8 cellular contexts compared by ENCODE assay signal in genomic region chr12:4421590-4422031, GRCh38. TPM values are rescaled to one million over a fixed set of nuclear protein-coding genes. Genes with fewer than 3 reads are reported as not detected.
DNase-seq lines count a peak whose midpoint lies in the region; ATAC-seq and TF ChIP-seq lines count a peak whose summit lies in the region.

No MANE protein-coding gene starts in this region.

- peaks cover 21% of the 10 kb centered on the region for H3K27me3 Mint-ChIP-seq in mesothelial cell of epicardium (ENCODE audit: low read depth)
- H3K27me3 Mint-ChIP-seq in activated CD4-positive, alpha-beta memory T cell treated with anti-CD3 and anti-CD28 coated beads, Interleukin-2, amount 10 ng/mL, durations not matched to agents 7 days and 5 days, result peaks cover 17% of the 10 kb centered on the region

- no peak overlapping the region for H3K4me3 Mint-ChIP-seq in mesothelial cell of epicardium
- no peak overlapping the region for H3K4me3 Mint-ChIP-seq in activated CD4-positive, alpha-beta memory T cell treated with anti-CD3 and anti-CD28 coated beads, Interleukin-2, amount 10 ng/mL, durations not matched to agents 7 days and 5 days

- H3K4me1 Mint-ChIP-seq in mesothelial cell of epicardium, result peaks cover 3% of the 10 kb centered on the region
- H3K4me1 Mint-ChIP-seq in activated CD4-positive, alpha-beta memory T cell treated with anti-CD3 and anti-CD28 coated beads, Interleukin-2, amount 10 ng/mL, durations not matched to agents 7 days and 5 days, result no peaks in the 10 kb centered on the region

- H3K9me3 Mint-ChIP-seq in mesothelial cell of epicardium, result no peaks in the 10 kb centered on the region
- no peaks in the 10 kb centered on the region for H3K9me3 Mint-ChIP-seq in activated CD4-positive, alpha-beta memory T cell treated with anti-CD3 and anti-CD28 coated beads, Interleukin-2, amount 10 ng/mL, durations not matched to agents 7 days and 5 days

- CTCF ChIA-PET in Panc1 (lab: Charles Lee), result no interaction called here
- CTCF ChIA-PET in activated CD4-positive, alpha-beta memory T cell treated with anti-CD3 and anti-CD28 coated beads, Interleukin-2, amount 10 ng/mL, durations not matched to agents 7 days and 5 days (lab: Charles Lee), result interaction anchor here (0.6 to 5.8 kb wide), 6 partner anchors 9 to 183 kb away, joined by 3 to 44 read pairs (median 4); no protein-coding TSS in a partner anchor

- no peak overlapping the region for H3K27ac Mint-ChIP-seq in mesothelial cell of epicardium
- H3K27ac Mint-ChIP-seq in activated CD4-positive, alpha-beta memory T cell treated with anti-CD3 and anti-CD28 coated beads, Interleukin-2, amount 10 ng/mL, durations not matched to agents 7 days and 5 days, result no peak overlapping the region

- H3K27me3 ChIP-seq in Panc1 (ENCODE audit: control insufficient read depth, insufficient read depth, low read length), result no peaks in the 10 kb centered on the region; the same call in 1 of the 2 replicates

- DNase-seq in NCI-H446 (lab: John Stamatoyannopoulos, UW) (peak; percentile 32 to 47), NCI-H446 treated with DMSO at 0.1 percent for 48 hours (lab: John Stamatoyannopoulos, UW) (no peak), HS-27A (ENCODE audit: low read depth) (peak; percentile 11), Panc1 (ENCODE audit: low read depth, low spot score) (peak; percentile 12), dermis microvascular lymphatic vessel endothelial cell (ENCODE audit: low read depth in 2 of 2) (peak; percentile 9 to 44), mesothelial cell of epicardium (ENCODE audit: low spot score in 2 of 2, unreplicated experiment in 2 of 2) (no peak)
- DNase-seq in activated CD4-positive, alpha-beta memory T cell treated with anti-CD3 and anti-CD28 coated beads, Interleukin-2, amount 10 ng/mL, durations not matched to agents 7 days and 5 days, result no peak

- no peaks in the 10 kb centered on the region for H3K4me1 ChIP-seq in Panc1 (ENCODE audit: control insufficient read depth, insufficient read depth, low read length)

- no peak overlapping the region for H3K4me3 ChIP-seq in Panc1 (ENCODE audit: low read depth in 2 of 2, low read length in 2 of 2)

- BruUV-seq in Panc1 (replicated peaks; lab: Mats Ljungman, UMichigan), result no TSS peak

- in situ Hi-C loops in Panc1 (cut with HindIII; ENCODE audit: low pct_unique_long_range_greater_than_20kb, low sequenced_read_pairs), result no loop called here

- POLR2A ChIA-PET in Panc1 (lab: Charles Lee), result no interaction called here
- POLR2A ChIA-PET in activated CD4-positive, alpha-beta memory T cell treated with anti-CD3 and anti-CD28 coated beads, Interleukin-2, amount 10 ng/mL, durations not matched to agents 7 days and 5 days (lab: Charles Lee), result no interaction called here

- H3K36me3 Mint-ChIP-seq in mesothelial cell of epicardium, result no peaks in the 10 kb centered on the region
- no peaks in the 10 kb centered on the region for H3K36me3 Mint-ChIP-seq in activated CD4-positive, alpha-beta memory T cell treated with anti-CD3 and anti-CD28 coated beads, Interleukin-2, amount 10 ng/mL, durations not matched to agents 7 days and 5 days (ENCODE audit: low read depth)

- no peaks in the 10 kb centered on the region for H3K9me3 ChIP-seq in Panc1 (ENCODE audit: control insufficient read depth, insufficient read depth, low read depth, low read length)

- TF ChIP-seq CTCF in Panc1 (IDR thresholded peaks at IDR 0.05) (peak; percentile 73), mesothelial cell of epicardium (IDR thresholded peaks at IDR 0.05; ENCODE audit: unreplicated experiment) (peak; percentile 84)

- no peak overlapping the region for H3K27ac ChIP-seq in Panc1 (ENCODE audit: low read length)

- ATAC-seq in Panc1 (peak; percentile 69; the same call in 1 of the 2 replicates), HG03135 (IDR thresholded peaks at IDR 0.05; ENCODE audit: unreplicated experiment) (no peak)

- no peaks in the 10 kb centered on the region for H3K36me3 ChIP-seq in Panc1 (ENCODE audit: control insufficient read depth, insufficient read depth, low read length)

- intact Hi-C loops in Panc1 (cut with micrococcal nuclease; ENCODE audit: unreplicated experiment), result loop anchor here (5.0 kb wide), 1 partner anchor 106 kb away; no protein-coding TSS in a partner anchor

RNA-seq across cellular contexts. Expression of gene FGF6, which starts 24.0 kb away (rescaled TPM):
- total RNA-seq in Panc1 (2021; ENCODE audit: unreplicated experiment), result not detected
- polyA plus RNA-seq in Panc1 (2012; ENCODE audit: insufficient read length), result not detected
- not detected in 2 replicates for total RNA-seq in dermis microvascular lymphatic vessel endothelial cell
- not detected in 3 replicates for total RNA-seq in mesothelial cell of epicardium
- not detected for total RNA-seq in activated CD4-positive, alpha-beta memory T cell treated with anti-CD3 and anti-CD28 coated beads, Interleukin-2, amount 10 ng/mL, durations not matched to agents 7 days and 5 days

RNA-seq across cellular contexts. Expression of gene FGF23, which starts 42.1 kb away (rescaled TPM):
- not detected for total RNA-seq in Panc1 (2021; ENCODE audit: unreplicated experiment)
- polyA plus RNA-seq in Panc1 (2012; ENCODE audit: insufficient read length), result not detected
- under 0.01 TPM in 1 of 2 replicates, not detected in the other for total RNA-seq in dermis microvascular lymphatic vessel endothelial cell
- not detected in 3 replicates for total RNA-seq in mesothelial cell of epicardium
- not detected for total RNA-seq in activated CD4-positive, alpha-beta memory T cell treated with anti-CD3 and anti-CD28 coated beads, Interleukin-2, amount 10 ng/mL, durations not matched to agents 7 days and 5 days

Comparison
In these comparisons a context has a peak if more than half of its experiments do, and no peak if none do; other contexts are left out.
1. DNase-seq: peak in NCI-H446 (2 of 2), HS-27A (single experiment), Panc1 (single experiment) and dermis microvascular lymphatic vessel endothelial cell (2 of 2); none in NCI-H446 treated with DMSO at 0.1 percent for 48 hours (single experiment), mesothelial cell of epicardium (0 of 2) and activated CD4-positive, alpha-beta memory T cell treated with anti-CD3 and anti-CD28 coated beads, Interleukin-2, amount 10 ng/mL, durations not matched to agents 7 days and 5 days (single experiment).